ENCODE assay signal across 8 cellular contexts in genomic region chr19:55738302-55738701, GRCh38. TPM values are rescaled to one million over a fixed set of nuclear protein-coding genes. Genes with fewer than 3 reads are reported as not detected.
"Had no signal": no experiment of that assay in that cellular context is flagged by ENCODE, and none has a peak within 500 bp of the region (broad histone marks: within the 10 kb centered on the region; RNA-seq: fewer than 3 reads in every experiment).

TSS of gene NLRP9 (minus strand) at chr19:55738402. CDS start at chr19:55738374, 28 bp downstream.

- H3K4me3 ChIP-seq: GM12878 had no signal

- ATAC-seq: GM12878 had no signal

- FAIRE-seq: G401.6, GM12878, GM12891, GM12892, GM18507, GM19239 had no signal

- DNase-seq: GDM1, GF-D8 had no signal

RNA-seq across cellular contexts. Expression of gene NLRP9, which starts in this region (rescaled TPM):
- polyA plus RNA-seq: GM12878 had no signal
